Comparison of ENCODE assay signal across 1 cellular context in genomic region chr16:50371036-50371716, GRCh38.
TF ChIP-seq lines count a peak whose summit lies in the region.

No MANE protein-coding gene starts in this region.

TF ChIP-seq in HepG2, 621 proteins besides CTCF, POLR2A, EP300 and RAD21 (continued from another document and continues in another):
- TF ChIP-seq ZBTB49 (CRISPR knock-in tag; IDR thresholded peaks at IDR 0.05; ENCODE audit: borderline replicate concordance) (no peak), CERS6 (CRISPR knock-in tag; IDR thresholded peaks at IDR 0.05) (no peak), NCOR1 (IDR thresholded peaks at IDR 0.05; ENCODE audit: borderline replicate concordance, low read length) (peak; percentile 24; the same call in 1 of the 2 replicates), FOXC1 (CRISPR knock-in tag; IDR thresholded peaks at IDR 0.05; ENCODE audit: borderline replicate concordance) (no peak), CEBPG (CRISPR knock-in tag; IDR thresholded peaks at IDR 0.05) (peak; percentile 24; the same call in 1 of the 2 replicates), YEATS2 (CRISPR knock-in tag; IDR thresholded peaks at IDR 0.05; ENCODE audit: borderline replicate concordance) (no peak), ETV6 (CRISPR knock-in tag; conservative IDR thresholded peaks at IDR 0.05) (no peak), MAFF (IDR thresholded peaks at IDR 0.05; ENCODE audit: low read depth, low read length) (no peak), ZNF674 (CRISPR knock-in tag; IDR thresholded peaks at IDR 0.05; ENCODE audit: low read depth) (no peak), DDIT3 (CRISPR knock-in tag; IDR thresholded peaks at IDR 0.05) (no peak), POLR2AphosphoS5 (IDR thresholded peaks at IDR 0.05; ENCODE audit: low read depth, low read length) (no peak), MED13 (CRISPR knock-in tag; IDR thresholded peaks at IDR 0.05) (no peak), TFAP4 (IDR thresholded peaks at IDR 0.05; ENCODE audit: borderline replicate concordance, low read depth) (no peak), NFE2L1 (CRISPR knock-in tag; IDR thresholded peaks at IDR 0.05; ENCODE audit: borderline replicate concordance) (no peak), SRF (IDR thresholded peaks at IDR 0.05; ENCODE audit: low read depth, low read length) (no peak), FLYWCH1 (CRISPR knock-in tag; IDR thresholded peaks at IDR 0.05) (no peak), CBFB (CRISPR knock-in tag; IDR thresholded peaks at IDR 0.05) (no peak), ELF3 (CRISPR knock-in tag; IDR thresholded peaks at IDR 0.05) (no peak), ZNF34 (CRISPR knock-in tag; IDR thresholded peaks at IDR 0.05; ENCODE audit: borderline replicate concordance) (no peak), SRY (CRISPR knock-in tag; IDR thresholded peaks at IDR 0.05) (no peak), PAXIP1 (CRISPR knock-in tag; conservative IDR thresholded peaks at IDR 0.05) (peak; percentile 33; the same call in 1 of the 2 replicates), BRCA1 (CRISPR knock-in tag; IDR thresholded peaks at IDR 0.05) (no peak), ZBTB42 (CRISPR knock-in tag; IDR thresholded peaks at IDR 0.05) (no peak), ATAD3A (CRISPR knock-in tag; IDR thresholded peaks at IDR 0.05) (no peak), ZFAT (CRISPR knock-in tag; conservative IDR thresholded peaks at IDR 0.05) (no peak), ZNF703 (CRISPR knock-in tag; IDR thresholded peaks at IDR 0.05; ENCODE audit: borderline replicate concordance) (no peak; the same call in 1 of the 2 replicates), ZSCAN31 (CRISPR knock-in tag; IDR thresholded peaks at IDR 0.05; ENCODE audit: low read depth) (no peak), MAZ (IDR thresholded peaks at IDR 0.05; ENCODE audit: borderline replicate concordance, low read depth, low read length) (no peak), MAZ (CRISPR knock-in tag; IDR thresholded peaks at IDR 0.05; ENCODE audit: low read depth) (no peak), LCORL (IDR thresholded peaks at IDR 0.05) (no peak), LCORL (CRISPR knock-in tag; IDR thresholded peaks at IDR 0.05) (no peak), ZIK1 (CRISPR knock-in tag; IDR thresholded peaks at IDR 0.05; ENCODE audit: borderline replicate concordance, low read depth) (no peak), ZNF331 (CRISPR knock-in tag; IDR thresholded peaks at IDR 0.05) (no peak), LBX2 (CRISPR knock-in tag; IDR thresholded peaks at IDR 0.05; ENCODE audit: borderline replicate concordance) (no peak), CHD4 (IDR thresholded peaks at IDR 0.05; ENCODE audit: borderline replicate concordance, low read length) (no peak), ZBTB14 (CRISPR knock-in tag; IDR thresholded peaks at IDR 0.05) (no peak), ZNF678 (CRISPR knock-in tag; IDR thresholded peaks at IDR 0.05) (no peak), PRDM10 (CRISPR knock-in tag; IDR thresholded peaks at IDR 0.05; ENCODE audit: low read depth) (no peak), MED1 (CRISPR knock-in tag; IDR thresholded peaks at IDR 0.05) (0 out of 2 replicates have a peak, but pooled peaks have one; percentile 22), PRPF4 (IDR thresholded peaks at IDR 0.05; ENCODE audit: low read depth, low read length, poor library complexity, severe bottlenecking) (no peak), SP2 (CRISPR knock-in tag; IDR thresholded peaks at IDR 0.05) (no peak), NR0B2 (CRISPR knock-in tag; IDR thresholded peaks at IDR 0.05) (0 out of 2 replicates have a peak, but pooled peaks have one; percentile 19), ATF7 (IDR thresholded peaks at IDR 0.05) (peak; percentile 71), ATF7 (CRISPR knock-in tag; IDR thresholded peaks at IDR 0.05) (peak; percentile 83; the same call in 1 of the 2 replicates), DPF2 (CRISPR knock-in tag; IDR thresholded peaks at IDR 0.05; ENCODE audit: borderline replicate concordance, low read depth) (no peak), MXD1 (CRISPR knock-in tag; IDR thresholded peaks at IDR 0.05) (no peak), FOXO4 (CRISPR knock-in tag; conservative IDR thresholded peaks at IDR 0.05) (no peak), NR2F6 (IDR thresholded peaks at IDR 0.05) (peak; percentile 16; the same call in 1 of the 2 replicates), NR2F6 (CRISPR knock-in tag; IDR thresholded peaks at IDR 0.05) (no peak; the same call in 1 of the 2 replicates), CREB3 (CRISPR knock-in tag; IDR thresholded peaks at IDR 0.05) (no peak), SMAD3 (CRISPR knock-in tag; IDR thresholded peaks at IDR 0.05) (no peak), BCL6 (CRISPR knock-in tag; IDR thresholded peaks at IDR 0.05) (no peak), SAFB2 (CRISPR knock-in tag; IDR thresholded peaks at IDR 0.05; ENCODE audit: borderline replicate concordance, low read depth) (no peak), KDM3A (CRISPR knock-in tag; IDR thresholded peaks at IDR 0.05; ENCODE audit: low read depth) (no peak), ZNF256 (CRISPR knock-in tag; conservative IDR thresholded peaks at IDR 0.05) (no peak), ZNF547 (CRISPR knock-in tag; IDR thresholded peaks at IDR 0.05) (no peak)
